Comparison of ENCODE assay signal across 8 cellular contexts in the genomic region with DNA sequence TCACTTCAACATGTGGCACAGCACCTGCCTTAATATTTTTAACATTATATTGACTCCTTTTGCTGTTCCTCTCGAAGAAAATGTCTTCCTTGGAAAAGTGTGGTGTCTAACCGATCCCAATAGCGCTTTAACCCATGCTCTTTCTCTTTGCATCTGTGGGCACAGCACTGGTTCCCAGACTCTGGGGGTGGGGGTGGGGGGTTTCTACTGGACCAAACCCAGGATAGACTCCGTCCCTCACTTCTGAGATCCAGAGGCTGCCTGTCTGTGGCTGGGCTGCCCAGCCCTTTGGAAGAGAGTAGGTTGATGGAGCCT. TPM values are rescaled to one million over a fixed set of nuclear protein-coding genes. Genes with fewer than 3 reads are reported as not detected.
A peak's percentile ranks its signal among the peaks of the same experiment; 100 is the strongest.
DNase-seq lines count a peak whose midpoint lies in the region; ATAC-seq, FAIRE-seq and TF ChIP-seq lines count a peak whose summit lies in the region.

No MANE protein-coding gene starts in this region.

- peak overlapping the region; percentile 91 for H3K27ac Mint-ChIP-seq in CD8-positive, alpha-beta T cell

- no peaks in the 10 kb centered on the region for H3K27me3 Mint-ChIP-seq in CD8-positive, alpha-beta T cell (ENCODE audit: low read depth)

- DNase-seq in CD8-positive, alpha-beta T cell, result no peak
- DNase-seq in NB4 (ENCODE audit: low read depth) (no peak), H54 (ENCODE audit: insufficient read length, low spot score) (no peak), A172 (ENCODE audit: low spot score) (no peak), NCI-H748 treated with DMSO at 0.1 percent for 48 hours (lab: John Stamatoyannopoulos, UW) (no peak)
- no peak for DNase-seq in activated CD4-positive, CD25-positive, alpha-beta regulatory T cell treated with anti-CD3 and anti-CD28 coated beads, Interleukin-2, amount 50 U/mL, for 72 hours

- TF ChIP-seq POLR2A in NB4 (IDR thresholded peaks at IDR 0.05; ENCODE audit: extremely low read depth, insufficient read length) (no peak), H54 (IDR thresholded peaks at IDR 0.05; ENCODE audit: low read depth, low read length) (no peak)

- peak overlapping the region; percentile 71 for H3K27ac ChIP-seq in CD8-positive, alpha-beta T cell (ENCODE audit: low read depth, low read length)
- no peak overlapping the region for H3K27ac ChIP-seq in ectodermal cell (ENCODE audit: insufficient read depth, low read depth, low read length, poor library complexity, severe bottlenecking)

- H3K4me3 ChIP-seq in CD8-positive, alpha-beta T cell (ENCODE audit: low read depth, low read length), result peak overlapping the region; percentile 62
- H3K4me3 ChIP-seq in NB4 (ENCODE audit: low read depth, low read length) (peak overlapping the region; percentile 35), ectodermal cell (ENCODE audit: insufficient read depth, low read depth, low read length) (peak overlapping the region; percentile 44), neuron (ENCODE audit: low read length) (peak overlapping the region; percentile 36)

- H3K4me1 ChIP-seq in CD8-positive, alpha-beta T cell (ENCODE audit: insufficient read depth, low read length), result peaks cover 31% of the 10 kb centered on the region
- H3K4me1 ChIP-seq in ectodermal cell (ENCODE audit: control insufficient read depth, insufficient read depth, low read length) (no peaks in the 10 kb centered on the region), neuron (ENCODE audit: insufficient read depth, low read length) (peaks cover 6% of the 10 kb centered on the region)

- peaks cover 12% of the 10 kb centered on the region for H3K36me3 Mint-ChIP-seq in CD8-positive, alpha-beta T cell

- H3K9me3 Mint-ChIP-seq in CD8-positive, alpha-beta T cell, result no peaks in the 10 kb centered on the region

- no peak overlapping the region for H2AFZ ChIP-seq in neuron (ENCODE audit: low read depth, low read length)

- peaks cover 36% of the 10 kb centered on the region for H3K4me1 Mint-ChIP-seq in CD8-positive, alpha-beta T cell (ENCODE audit: low read depth)

- POLR2A ChIA-PET in CD8-positive, alpha-beta T cell (lab: Charles Lee), result no interaction called here

- no peaks in the 10 kb centered on the region for H3K36me3 ChIP-seq in CD8-positive, alpha-beta T cell (ENCODE audit: insufficient read depth, low read length)
- no peaks in the 10 kb centered on the region for H3K36me3 ChIP-seq in ectodermal cell (ENCODE audit: control insufficient read depth, insufficient read depth, low read length)
- H3K36me3 ChIP-seq in neuron (ENCODE audit: insufficient read depth, low read length), result no peaks in the 10 kb centered on the region

- intact Hi-C loops in CD8-positive, alpha-beta T cell (cut with DNase I, micrococcal nuclease), result loop anchor here in 1 of 2 experiments (5.0 to 10.0 kb wide), 3 partner anchors 436 to 1811 kb away; partner anchors contain the start of genes RARS2 and RNGTT

- no peaks in the 10 kb centered on the region for H3K27me3 ChIP-seq in CD8-positive, alpha-beta T cell (ENCODE audit: insufficient read depth, low read length)
- H3K27me3 ChIP-seq in ectodermal cell (ENCODE audit: control insufficient read depth, insufficient read depth, low read length, poor library complexity, severe bottlenecking) (peaks cover 21% of the 10 kb centered on the region), neuron (ENCODE audit: insufficient read depth, low read length) (no peaks in the 10 kb centered on the region)

- TF ChIP-seq CTCF in CD8-positive, alpha-beta T cell (IDR thresholded peaks at IDR 0.05), result no peak
- TF ChIP-seq CTCF in NB4 (IDR thresholded peaks at IDR 0.05; ENCODE audit: low read depth, low read length), result no peak

- ATAC-seq in CD8-positive, alpha-beta T cell, result no peak

- no peak for FAIRE-seq in H54 (lab: Jason Lieb, UNC)

- WGBS in ectodermal cell, 2 experiments, result 59 to 67% methylated on average over 4 of the region's 4 CpGs

- H3K4me3 Mint-ChIP-seq in CD8-positive, alpha-beta T cell, result peak overlapping the region; percentile 85

- CTCF ChIA-PET in CD8-positive, alpha-beta T cell (lab: Charles Lee), result no interaction called here

- no peaks in the 10 kb centered on the region for H3K9me3 ChIP-seq in CD8-positive, alpha-beta T cell (ENCODE audit: low read length)
- H3K9me3 ChIP-seq in ectodermal cell (ENCODE audit: control insufficient read depth, low read length) (no peaks in the 10 kb centered on the region), neuron (ENCODE audit: low read length) (no peaks in the 10 kb centered on the region)

RNA-seq across cellular contexts. Expression of gene ZNF292, which starts 3.9 kb away (rescaled TPM):
- total RNA-seq in CD8-positive, alpha-beta T cell, result 10 to 100 TPM; 82.6 to 87.6 TPM
- polyA plus RNA-seq in ectodermal cell (2013, experiment 1 of 4), result 19.0 TPM
- 23.0 TPM for polyA plus RNA-seq in ectodermal cell (2013, experiment 2 of 4)
- polyA plus RNA-seq in ectodermal cell (2013, experiment 3 of 4), result 20.9 TPM
- 21.3 TPM for polyA plus RNA-seq in ectodermal cell (2013, experiment 4 of 4)
- 9.3 and 13.9 TPM in 2 replicates for total RNA-seq in A172 (2014; rRNA removed; shearing (Covaris generic))

RNA-seq across cellular contexts. Expression of gene CGA, which starts 56.5 kb away (rescaled TPM):
- total RNA-seq in CD8-positive, alpha-beta T cell, result not detected
- not detected for polyA plus RNA-seq in ectodermal cell (2013, experiment 1 of 4)
- not detected for polyA plus RNA-seq in ectodermal cell (2013, experiment 2 of 4)
- not detected for polyA plus RNA-seq in ectodermal cell (2013, experiment 3 of 4)
- polyA plus RNA-seq in ectodermal cell (2013, experiment 4 of 4), result not detected
- total RNA-seq in A172 (2014; rRNA removed; shearing (Covaris generic)), result not detected in 2 replicates
